9 cellular contexts compared by ENCODE assay signal in genomic region chr13:98214008-98214643, GRCh38. TPM values are rescaled to one million over a fixed set of nuclear protein-coding genes. Genes with fewer than 3 reads are reported as not detected.
DNase-seq lines count a peak whose midpoint lies in the region; ATAC-seq and TF ChIP-seq lines count a peak whose summit lies in the region.
"Had no signal": no experiment of that assay in that cellular context is flagged by ENCODE, and none has a peak within 500 bp of the region (broad histone marks: within the 10 kb centered on the region; RNA-seq: fewer than 3 reads in every experiment).

No MANE protein-coding gene starts in this region.

- H3K9me3 ChIP-seq in H9 (ENCODE audit: control insufficient read depth, low read depth, low read length): no peaks in the 10 kb centered on the region

- ATAC-seq in esophagus mucosa: no peak
- ATAC-seq: activated naive CD4-positive, alpha-beta T cell treated with anti-CD3 and anti-CD28 coated beads, Interleukin-2, amount 50 U/mL, for 72 hours had no signal

- no peak overlapping the region for H3T11ph ChIP-seq in H9 (ENCODE audit: low read length)

- no peak overlapping the region for H3K4me3 Mint-ChIP-seq in H9

- H3K4me1 Mint-ChIP-seq in H9: peaks cover 21 to 31% of the 10 kb centered on the region in 2 experiments

- H3K79me2 ChIP-seq in H9 (ENCODE audit: insufficient read depth, low read length): no peaks in the 10 kb centered on the region; the same call in 1 of the 2 replicates

- H2AK5ac ChIP-seq in H9 (ENCODE audit: insufficient read length, low read length): no peak overlapping the region

- WGBS in H9 (ENCODE audit: extremely low coverage, insufficient read length, low lambda C conversion rate): no CpG with 5 or more reads among the region's 16 CpGs

- H3K23ac ChIP-seq in H9 (ENCODE audit: insufficient read length, low read depth, low read length): no peak overlapping the region

- no peak overlapping the region for H2BK120ac ChIP-seq in H9 (ENCODE audit: low read depth, low read length, poor library complexity, severe bottlenecking)

- no peak overlapping the region for H2BK12ac ChIP-seq in H9 (ENCODE audit: insufficient read length, low read depth, low read length)

- H3K27ac Mint-ChIP-seq in H9: peak overlapping the region in 2 of 3 experiments; percentile 19 to 75; a peak in 5 of 7 replicates
- H3K27ac Mint-ChIP-seq: activated naive CD4-positive, alpha-beta T cell treated with anti-CD3 and anti-CD28 coated beads, Interleukin-2, amount 50 U/mL, for 72 hours had no signal

- H3K4ac ChIP-seq in H9 (ENCODE audit: low read depth, low read length): no peak overlapping the region; the same call in 1 of the 2 replicates

- no peaks in the 10 kb centered on the region for H3K23me2 ChIP-seq in H9 (ENCODE audit: insufficient read length, low read depth, low read length, poor library complexity, severe bottlenecking)

- no peak overlapping the region for H3K4me3 ChIP-seq in skin epidermis

- peaks cover 19% of the 10 kb centered on the region in 2 experiments for H3K9me3 Mint-ChIP-seq in H9

- H3K18ac ChIP-seq in H9 (ENCODE audit: insufficient read length, low read depth, low read length): no peak overlapping the region

- no peak overlapping the region for H3K9ac ChIP-seq in H9 (ENCODE audit: extremely low read depth, insufficient read length, low read length)

- TF ChIP-seq CTCF in H9 (conservative IDR thresholded peaks at IDR 0.05) (no peak), VCaP (conservative IDR thresholded peaks at IDR 0.05) (no peak)

- DNase-seq in H9 (no peak), kidney tubule cell (ENCODE audit: low spot score) (peak; percentile 45), NCI-H187 (lab: John Stamatoyannopoulos, UW) (no peak), ecto neural progenitor cell (ENCODE audit: low spot score) (no peak)
- no peak for DNase-seq in stimulated activated CD4-positive, alpha-beta T cell treated with anti-CD3 and anti-CD28 coated beads, Interleukin-15, amount 100 ng/mL, for 24 hours

- no peak overlapping the region for H4K8ac ChIP-seq in H9 (replicated peaks; ENCODE audit: insufficient read length, low read depth, low read length)

- H3K27me3 ChIP-seq in H9 (ENCODE audit: insufficient read depth, low read length): no peaks in the 10 kb centered on the region

- no peaks in the 10 kb centered on the region for H3K79me1 ChIP-seq in H9 (ENCODE audit: insufficient read depth, low read depth, low read length, poor library complexity, severe bottlenecking)

- peaks cover 29 to 48% (median 36%) of the 10 kb centered on the region in 3 experiments for H3K36me3 Mint-ChIP-seq in H9 (ENCODE audit: insufficient read depth in 1 of 3, low read depth in 3 of 3)
- H3K36me3 Mint-ChIP-seq: activated naive CD4-positive, alpha-beta T cell treated with anti-CD3 and anti-CD28 coated beads, Interleukin-2, amount 50 U/mL, for 72 hours had no signal

- no peak overlapping the region for H3K4me2 ChIP-seq in H9 (ENCODE audit: insufficient read depth, insufficient read length, low read length)

- no peak overlapping the region for H3K56ac ChIP-seq in H9 (ENCODE audit: insufficient read length, low read depth, low read length)

- H3K14ac ChIP-seq in H9 (ENCODE audit: insufficient read depth, low read length): no peak overlapping the region

- no peak overlapping the region for H4K91ac ChIP-seq in H9 (ENCODE audit: insufficient read length, low read depth, low read length)

- H2BK20ac ChIP-seq in H9 (ENCODE audit: low read depth, low read length, poor library complexity, severe bottlenecking): no peak overlapping the region

- H3K27me3 Mint-ChIP-seq in H9 (ENCODE audit: low read depth): no peaks in the 10 kb centered on the region; the same call in 1 of the 2 replicates

- H2AFZ ChIP-seq in H9 (ENCODE audit: low read length): no peak overlapping the region

- H2BK5ac ChIP-seq in H9 (ENCODE audit: insufficient read length, low read length): no peak overlapping the region

- no peak overlapping the region for H2BK15ac ChIP-seq in H9 (ENCODE audit: low read depth, low read length)

- peaks cover 4% of the 10 kb centered on the region; the same call in 1 of the 2 replicates for H3K4me1 ChIP-seq in H9 (ENCODE audit: insufficient read depth, low read length)

- no peak overlapping the region for H4K5ac ChIP-seq in H9 (ENCODE audit: insufficient read length, low read depth, low read length)

- H3K27ac ChIP-seq in H9 (ENCODE audit: insufficient read length, low read depth, low read length) (no peak overlapping the region), VCaP (peak overlapping the region; percentile 90), skin epidermis (peak overlapping the region in 11 of 21 experiments; percentile 16 to 62 (median 35))

- H4K20me1 ChIP-seq in H9 (ENCODE audit: control insufficient read depth, insufficient read depth, insufficient read length): no peaks in the 10 kb centered on the region

RNA-seq across cellular contexts. Expression of gene RNF113B, which starts 37.1 kb away (rescaled TPM):
- total RNA-seq in H9 (2021): not detected in 2 replicates
- not detected for total RNA-seq in esophagus mucosa
- total RNA-seq: activated naive CD4-positive, alpha-beta T cell treated with anti-CD3 and anti-CD28 coated beads, Interleukin-2, amount 50 U/mL, for 72 hours had no signal
